Comparison of ENCODE assay signal across 8 cellular contexts in genomic region chr12:131831021-131831571, GRCh38. TPM values are rescaled to one million over a fixed set of nuclear protein-coding genes. Genes with fewer than 3 reads are reported as not detected.
DNase-seq lines count a peak whose midpoint lies in the region; ATAC-seq, FAIRE-seq and TF ChIP-seq lines count a peak whose summit lies in the region.
"Had no signal": no experiment of that assay in that cellular context is flagged by ENCODE, and none has a peak within 500 bp of the region (broad histone marks: within the 10 kb centered on the region; RNA-seq: fewer than 3 reads in every experiment).

No MANE protein-coding gene starts in this region.

- no peak for TF ChIP-seq RAD21 in HCT116 (IDR thresholded peaks at IDR 0.05; ENCODE audit: low read depth)

- CTCF ChIA-PET in HCT116 (lab: Charles Lee) = interaction anchor here (1.0 to 1.2 kb wide), 4 partner anchors 376 to 727 kb away, joined by 3 to 17 read pairs (median 3); no protein-coding TSS in a partner anchor

- RAD21 ChIA-PET in HCT116 (lab: Charles Lee; ENCODE audit: low non-redundant PET in 1 of 2, low total read pairs in 2 of 2, uncharacterized antibody in 2 of 2, unreplicated experiment in 2 of 2) = interaction anchor here in 1 of 2 experiments (0.5 to 1.0 kb wide), 3 partner anchors 91 to 377 kb away, joined by 3 to 6 read pairs (median 5); no protein-coding TSS in a partner anchor

- no peak overlapping the region for H2AFZ ChIP-seq in HCT116 (ENCODE audit: low read depth, low read length, poor library complexity, severe bottlenecking)

- TF ChIP-seq CTCF in HCT116 (IDR thresholded peaks at IDR 0.05 in 2 of 3, conservative IDR thresholded peaks at IDR 0.05 in 1 of 3; ENCODE audit: borderline replicate concordance in 1 of 3, insufficient read depth in 1 of 3, low read depth in 2 of 3, low read length in 2 of 3) (no peak), coronary artery (IDR thresholded peaks at IDR 0.05) (no peak), thyroid gland (IDR thresholded peaks at IDR 0.05) (no peak), D721Med (IDR thresholded peaks at IDR 0.05; ENCODE audit: insufficient read depth, missing control alignments) (no peak)

- no peak for TF ChIP-seq POLR2A in HCT116 (IDR thresholded peaks at IDR 0.05; ENCODE audit: borderline replicate concordance, extremely low read depth, insufficient read depth, insufficient read length)
- TF ChIP-seq POLR2A in thyroid gland (IDR thresholded peaks at IDR 0.05) = no peak

- H3K9me3 ChIP-seq in HCT116 (ENCODE audit: control insufficient read depth in 1 of 2, insufficient read depth in 1 of 2, low read depth in 1 of 2, low read length in 2 of 2) (no peaks in the 10 kb centered on the region), mucosa of rectum (ENCODE audit: control insufficient read depth in 2 of 2, low read length in 2 of 2) (no peaks in the 10 kb centered on the region), thyroid gland (no peaks in the 10 kb centered on the region)

- FAIRE-seq in D721Med (lab: Jason Lieb, UNC) = no peak

- no peaks in the 10 kb centered on the region for H4K20me1 ChIP-seq in HCT116 (ENCODE audit: insufficient read depth)

- H3K9ac ChIP-seq in HCT116 (ENCODE audit: low read length) = no peak overlapping the region
- H3K9ac ChIP-seq in mucosa of rectum (ENCODE audit: low read depth in 1 of 2, low read length in 2 of 2) = no peak overlapping the region

- POLR2A ChIA-PET in HCT116 (lab: Charles Lee) = interaction anchor here (1.3 kb wide), 1 partner anchor 97 kb away, joined by 3 read pairs; no protein-coding TSS in a partner anchor

- H3K9me2 ChIP-seq in HCT116 (ENCODE audit: insufficient read depth) = no peaks in the 10 kb centered on the region

- DNase-seq in HCT116 (ENCODE audit: low read depth, low spot score) (no peak), RPMI7951 (ENCODE audit: low read depth) (peak; percentile 42), coronary artery (ENCODE audit: low spot score) (no peak), thyroid gland (peak; percentile 10 to 28), NCI-H1436 (lab: John Stamatoyannopoulos, UW) (no peak), D721Med (ENCODE audit: insufficient read length, low spot score) (no peak)

- H3K4me1 ChIP-seq in HCT116 (ENCODE audit: control insufficient read depth in 1 of 2, insufficient read depth in 2 of 2, low read length in 2 of 2) (peaks cover 12 to 26% of the 10 kb centered on the region in 2 experiments; a peak in 3 of 4 replicates), mucosa of rectum (ENCODE audit: control insufficient read depth in 2 of 2, insufficient read depth in 2 of 2, low read length in 2 of 2) (peaks cover 4 to 14% of the 10 kb centered on the region in 2 donors), thyroid gland (peaks cover 19 to 35% of the 10 kb centered on the region in 2 donors)

- no peak for ATAC-seq in HCT116

- intact Hi-C loops in HCT116 (cut with micrococcal nuclease) = loop anchor here (5.0 kb wide), 1 partner anchor 379 kb away; no protein-coding TSS in a partner anchor
- intact Hi-C loops in thyroid gland (cut with DNase I) = no loop called here

- no peaks in the 10 kb centered on the region for H3K27me3 ChIP-seq in HCT116 (ENCODE audit: insufficient read depth, low read length)
- peaks cover 26 to 34% of the 10 kb centered on the region in 2 donors for H3K27me3 ChIP-seq in mucosa of rectum (ENCODE audit: control insufficient read depth in 2 of 2, insufficient read depth in 2 of 2, low read length in 2 of 2)
- H3K27me3 ChIP-seq in thyroid gland = peaks cover 10% of the 10 kb centered on the region

- H3K79me2 ChIP-seq in HCT116 (ENCODE audit: insufficient read depth, low read length) = peaks cover 5% of the 10 kb centered on the region; the same call in 1 of the 2 replicates

- no peaks in the 10 kb centered on the region for H3K36me3 ChIP-seq in HCT116 (ENCODE audit: control insufficient read depth in 1 of 2, insufficient read depth in 2 of 2, low read length in 2 of 2)
- H3K36me3 ChIP-seq in mucosa of rectum (ENCODE audit: control insufficient read depth in 2 of 2, insufficient read depth in 2 of 2, low read length in 2 of 2) = no peaks in the 10 kb centered on the region
- no peaks in the 10 kb centered on the region for H3K36me3 ChIP-seq in thyroid gland

- no peak overlapping the region for H3K4me3 ChIP-seq in HCT116 (replicated peaks in 1 of 2; ENCODE audit: low read depth in 1 of 2, low read length in 2 of 2)
- H3K4me3 ChIP-seq in coronary artery = peak overlapping the region; percentile 72
- H3K4me3 ChIP-seq in mucosa of rectum (ENCODE audit: low read length in 2 of 2) = peak overlapping the region; percentile 28 to 48
- peak overlapping the region in 1 of 3 donors; percentile 30 for H3K4me3 ChIP-seq in thyroid gland (replicated peaks in 1 of 3)

- no TSS peak for BruUV-seq in HCT116 (replicated peaks; lab: Mats Ljungman, UMichigan)

- H3K27ac ChIP-seq in HCT116 (ENCODE audit: low read depth, low read length) (peak overlapping the region; percentile 37; the same call in 1 of the 2 replicates), coronary artery (peak overlapping the region in 1 of 2 donors; percentile 66), mucosa of rectum (ENCODE audit: low read depth in 2 of 2, low read length in 2 of 2) (peak overlapping the region in 1 of 2 donors; percentile 56), thyroid gland (peak overlapping the region in 1 of 3 donors; percentile 30)

- H3K4me2 ChIP-seq in HCT116 (ENCODE audit: low read length) = peak overlapping the region; percentile 99; the same call in 1 of the 2 replicates

- WGBS in thyroid gland, 2 donors = 3 to 14% methylated on average over 10 to 11 of the region's 25 CpGs

TF ChIP-seq in HCT116, 20 proteins besides CTCF, POLR2A, EP300 and RAD21:
- TF ChIP-seq CBX3 (IDR thresholded peaks at IDR 0.05; ENCODE audit: low read depth) (no peak), ZFX (IDR thresholded peaks at IDR 0.05) (no peak), FOSL1 (IDR thresholded peaks at IDR 0.05; ENCODE audit: low read depth) (no peak), POLR2AphosphoS5 (IDR thresholded peaks at IDR 0.05; ENCODE audit: low read depth, low read length) (no peak), EGR1 (IDR thresholded peaks at IDR 0.05; ENCODE audit: low read depth) (no peak), EZH2 (IDR thresholded peaks at IDR 0.05) (no peak), SP1 (IDR thresholded peaks at IDR 0.05; ENCODE audit: low read depth) (no peak), ELF1 (IDR thresholded peaks at IDR 0.05; ENCODE audit: borderline replicate concordance, low read depth) (no peak), EZH2phosphoT487 (IDR thresholded peaks at IDR 0.05; ENCODE audit: borderline replicate concordance) (no peak), YY1 (IDR thresholded peaks at IDR 0.05; ENCODE audit: extremely low read depth, insufficient replicate concordance, low read depth, low read length) (no peak), ATF3 (IDR thresholded peaks at IDR 0.05) (no peak), ZNF274 (IDR thresholded peaks at IDR 0.05; ENCODE audit: low read depth, low read length) (no peak), SIN3A (IDR thresholded peaks at IDR 0.05; ENCODE audit: low read depth) (no peak), JUND (IDR thresholded peaks at IDR 0.05) (no peak), MAX (IDR thresholded peaks at IDR 0.05) (no peak), REST (IDR thresholded peaks at IDR 0.05; ENCODE audit: low read depth) (no peak), SRF (IDR thresholded peaks at IDR 0.05; ENCODE audit: low read depth) (no peak), CEBPB (IDR thresholded peaks at IDR 0.05; ENCODE audit: low read depth) (no peak)

RNA-seq across cellular contexts. Expression of gene MMP17, which starts 2.9 kb away (rescaled TPM):
- 14.3 TPM for total RNA-seq in HCT116 (2021; ENCODE audit: unreplicated experiment)
- polyA plus RNA-seq in HCT116 (2012) = 14.5 and 16.0 TPM in 2 replicates
- 48.7 and 50.9 TPM in 2 replicates for total RNA-seq in RPMI7951 (2014; rRNA removed; shearing (Covaris generic))
- 10 to 100 TPM in 1 of 4 donors, 1 to 10 TPM in 2, under 1 TPM in 1; 0.38 to 10.1 (median 4.1) TPM for total RNA-seq in thyroid gland
- total RNA-seq: T-helper 2 cell treated with Interferon-gamma antibody and Interleukin-4, amounts not matched to agents 100 ng/mL and 5 ng/mL, for 36 hours had no signal

Comparison
In these comparisons a context has a peak if more than half of its experiments do, and no peak if none do; other contexts are left out.
1. DNase-seq: peak in RPMI7951 (single experiment) and thyroid gland (2 of 2); none in HCT116 (single experiment), coronary artery (single experiment), NCI-H1436 (single experiment) and D721Med (single experiment).
2. H3K4me3 ChIP-seq: peak in coronary artery (single experiment) and mucosa of rectum (2 of 2); none in HCT116 (0 of 2).